7 cellular contexts compared by ENCODE assay signal in genomic region chr12:123365141-123365917, GRCh38.
A peak's percentile ranks its signal among the peaks of the same experiment; 100 is the strongest.
DNase-seq lines count a peak whose midpoint lies in the region; ATAC-seq and TF ChIP-seq lines count a peak whose summit lies in the region.

No MANE protein-coding gene starts in this region.

- TF ChIP-seq CTCF in astrocyte of the cerebellum (IDR thresholded peaks at IDR 0.05; ENCODE audit: low read depth, low read length, missing control alignments), result peak; percentile 87

- H3K4me3 ChIP-seq in astrocyte of the cerebellum (ENCODE audit: low read depth, low read length), result peak overlapping the region; percentile 96

- ATAC-seq in GM18502 (IDR thresholded peaks at IDR 0.05; ENCODE audit: poor library complexity, unreplicated experiment) (peak; percentile 67), HG02970 (IDR thresholded peaks at IDR 0.05; ENCODE audit: low FRiP score, unreplicated experiment) (peak; percentile 66)

- DNase-seq in NCI-H187 treated with DMSO at 0.1 percent for 48 hours (lab: John Stamatoyannopoulos, UW), result peak; percentile 94
- peak; percentile 97 for DNase-seq in T-helper 22 cell (ENCODE audit: low read depth)
- peak; percentile 97 for DNase-seq in astrocyte of the cerebellum (ENCODE audit: low read depth)
- peak; percentile 96 to 98 for DNase-seq in hippocampal formation (lab: John Stamatoyannopoulos, UW)
- DNase-seq in retina, result peak; percentile 98

- in situ Hi-C loops in astrocyte of the cerebellum (cut with HindIII; ENCODE audit: low sequenced_read_pairs), result no loop called here

Comparison
In these comparisons a context has a peak if more than half of its experiments do, and no peak if none do; other contexts are left out.
1. Peak in every context shown above with its lines: DNase-seq, ATAC-seq and H3K4me3 ChIP-seq.